8 cellular contexts compared by ENCODE assay signal in the genomic region with DNA sequence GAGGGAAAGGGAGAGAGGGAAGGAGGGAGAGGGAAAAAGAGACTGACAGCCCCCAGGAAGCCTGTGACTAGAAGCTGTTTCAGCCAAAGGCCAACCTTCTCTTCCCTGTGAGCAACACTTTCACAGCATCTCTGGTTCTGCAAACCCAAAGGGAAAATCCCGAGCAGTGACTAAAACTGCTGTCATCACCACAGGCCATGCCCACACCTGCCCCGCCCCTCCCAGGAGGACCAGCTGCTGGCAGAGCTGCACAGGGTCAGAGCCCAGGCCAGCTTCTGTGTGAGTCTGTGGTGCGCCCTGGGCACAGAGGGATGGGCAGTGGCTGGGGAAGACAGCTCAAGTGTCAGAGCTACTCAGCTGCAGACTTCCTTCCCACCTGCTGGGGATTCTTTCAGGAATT.
DNase-seq lines count a peak whose midpoint lies in the region; ATAC-seq and TF ChIP-seq lines count a peak whose summit lies in the region.
"Had no signal": no experiment of that assay in that cellular context is flagged by ENCODE, and none has a peak within 500 bp of the region (broad histone marks: within the 10 kb centered on the region; RNA-seq: fewer than 3 reads in every experiment).

No MANE protein-coding gene starts in this region.

- intact Hi-C loops in activated B cell treated with CpG ODN at 0.5 μM for 24 hours (cut with micrococcal nuclease) = no loop called here

- TF ChIP-seq CTCF in activated B cell treated with CpG ODN at 0.5 μM for 24 hours (IDR thresholded peaks at IDR 0.05) (no peak), glutamatergic neuron (IDR thresholded peaks at IDR 0.05; ENCODE audit: partially characterized antibody, unreplicated experiment) (no peak)

- H3K4me1 Mint-ChIP-seq in activated B cell treated with CpG ODN at 0.5 μM for 24 hours = no peaks in the 10 kb centered on the region
- H3K4me1 Mint-ChIP-seq in glutamatergic neuron (ENCODE audit: low read depth, unreplicated experiment) = peaks cover 31% of the 10 kb centered on the region
- peaks cover 4% of the 10 kb centered on the region in 2 donors for H3K4me1 Mint-ChIP-seq in effector memory CD8-positive, alpha-beta T cell (ENCODE audit: low read depth in 2 of 2)

- no peaks in the 10 kb centered on the region for H3K36me3 Mint-ChIP-seq in activated B cell treated with CpG ODN at 0.5 μM for 24 hours (ENCODE audit: low read depth)
- peaks cover 5% of the 10 kb centered on the region for H3K36me3 Mint-ChIP-seq in glutamatergic neuron (ENCODE audit: unreplicated experiment)
- H3K36me3 Mint-ChIP-seq in effector memory CD8-positive, alpha-beta T cell (ENCODE audit: insufficient read depth) = no peaks in the 10 kb centered on the region

- POLR2A ChIA-PET in activated B cell treated with CpG ODN at 0.5 μM for 24 hours (lab: Charles Lee) = no interaction called here

- H3K4me3 Mint-ChIP-seq in activated B cell treated with CpG ODN at 0.5 μM for 24 hours (no peak overlapping the region), glutamatergic neuron (ENCODE audit: unreplicated experiment) (no peak overlapping the region)
- no peak overlapping the region for H3K4me3 Mint-ChIP-seq in effector memory CD8-positive, alpha-beta T cell

- H3K27me3 Mint-ChIP-seq in activated B cell treated with CpG ODN at 0.5 μM for 24 hours = peaks cover 13% of the 10 kb centered on the region
- peaks cover 1% of the 10 kb centered on the region for H3K27me3 Mint-ChIP-seq in glutamatergic neuron (ENCODE audit: unreplicated experiment)
- H3K27me3 Mint-ChIP-seq in effector memory CD8-positive, alpha-beta T cell = peaks cover 34 to 70% of the 10 kb centered on the region in 2 donors

- H3K27ac Mint-ChIP-seq in activated B cell treated with CpG ODN at 0.5 μM for 24 hours (no peak overlapping the region), glutamatergic neuron (ENCODE audit: unreplicated experiment) (peak overlapping the region; percentile 44)
- H3K27ac Mint-ChIP-seq in effector memory CD8-positive, alpha-beta T cell = no peak overlapping the region

- H3K9me3 Mint-ChIP-seq in activated B cell treated with CpG ODN at 0.5 μM for 24 hours = peaks cover 3% of the 10 kb centered on the region
- H3K9me3 Mint-ChIP-seq in glutamatergic neuron (ENCODE audit: unreplicated experiment) = peaks cover 11% of the 10 kb centered on the region
- H3K9me3 Mint-ChIP-seq in effector memory CD8-positive, alpha-beta T cell = no peaks in the 10 kb centered on the region

- DNase-seq in HK-2 (ENCODE audit: unreplicated experiment) = peak; percentile 83
- no peak for DNase-seq in activated B cell treated with CpG ODN at 0.5 μM for 24 hours
- no peak for DNase-seq in glutamatergic neuron
- DNase-seq in stimulated activated CD4-positive, alpha-beta T cell treated with anti-CD3 and anti-CD28 coated beads, TNF-alpha, amount 100 ng/mL, for 24 hours (ENCODE audit: low read depth in 3 of 3) = peak; percentile 37 to 73 (median 42)
- no peak for DNase-seq in effector memory CD8-positive, alpha-beta T cell
- no peak for DNase-seq in NOMO-1 (lab: John Stamatoyannopoulos, UW; ENCODE audit: unreplicated experiment in 2 of 2)
- DNase-seq: NCI-H1048 had no signal

- CTCF ChIA-PET in activated B cell treated with CpG ODN at 0.5 μM for 24 hours (lab: Charles Lee) = interaction anchor here (0.6 kb wide), 1 partner anchor 641 kb away, joined by 3 read pairs; no protein-coding TSS in a partner anchor

- ATAC-seq in activated B cell treated with CpG ODN at 0.5 μM for 24 hours (ENCODE audit: low read depth) (peak; percentile 56), GM21737 (IDR thresholded peaks at IDR 0.05; ENCODE audit: unreplicated experiment) (no peak)
- ATAC-seq in effector memory CD8-positive, alpha-beta T cell (replicated peaks) = no peak

Comparison
In these comparisons a context has a peak if more than half of its experiments do, and no peak if none do; other contexts are left out.
1. DNase-seq: peak in HK-2 (single experiment) and stimulated activated CD4-positive, alpha-beta T cell treated with anti-CD3 and anti-CD28 coated beads, TNF-alpha, amount 100 ng/mL, for 24 hours (3 of 3); none in activated B cell treated with CpG ODN at 0.5 μM for 24 hours (single experiment), glutamatergic neuron (single experiment), effector memory CD8-positive, alpha-beta T cell (0 of 3) and NOMO-1 (0 of 2).